ENCODE assay signal across 18 cellular contexts in genomic region chr15:83435202-83435601, GRCh38. TPM values are rescaled to one million over a fixed set of nuclear protein-coding genes. Genes with fewer than 3 reads are reported as not detected.
DNase-seq lines count a peak whose midpoint lies in the region; ATAC-seq, FAIRE-seq and TF ChIP-seq lines count a peak whose summit lies in the region.
"Had no signal": no experiment of that assay in that cellular context is flagged by ENCODE, and none has a peak within 500 bp of the region (broad histone marks: within the 10 kb centered on the region; RNA-seq: fewer than 3 reads in every experiment).

No MANE protein-coding gene starts in this region.

- DNase-seq in Daoy (ENCODE audit: low read depth) (peak; percentile 49), RCC 7860 (ENCODE audit: low spot score) (peak; percentile 43), fibroblast of mammary gland (ENCODE audit: low read depth) (peak; percentile 60), stromal cell of bone marrow (ENCODE audit: low read depth) (peak; percentile 28), NCI-H510A (lab: John Stamatoyannopoulos, UW) (no peak)
- DNase-seq: CD4-positive, CD25-positive, alpha-beta regulatory T cell; DMS53; HCEC 1CT; KBM-7; MG63; NCI-H1092; NCI-H2081 treated with DMSO at 0.1 percent for 48 hours; NCI-H524 treated with DMSO at 0.1 percent for 48 hours; Right ventricle myocardium superior had no signal

- no peak for ATAC-seq in HG02588 (IDR thresholded peaks at IDR 0.05; ENCODE audit: unreplicated experiment)
- no peak for ATAC-seq in activated CD4-positive, CD25-positive, alpha-beta regulatory T cell treated with anti-CD3 and anti-CD28 coated beads, Interleukin-2, amount 50 U/mL, for 24 hours
- ATAC-seq: Panc1, SK-N-SH treated with all-trans-retinoic acid at 6 μM for 48 hours had no signal

- TF ChIP-seq CTCF in fibroblast of mammary gland (conservative IDR thresholded peaks at IDR 0.05; ENCODE audit: control insufficient read depth, insufficient read depth, low read depth, low read length) = no peak

- H3K4me3 ChIP-seq in fibroblast of mammary gland (ENCODE audit: control insufficient read depth, low read depth, low read length) = no peak overlapping the region
- H3K4me3 ChIP-seq: MG63 had no signal

- no peak for FAIRE-seq in RCC 7860 (lab: Jason Lieb, UNC)

RNA-seq across cellular contexts. Expression of gene SH3GL3, which starts 11.9 kb away (rescaled TPM):
- 0.21 and 1.4 TPM in 2 replicates for total RNA-seq in Daoy (2014; rRNA removed; shearing (Covaris generic))
- total RNA-seq: CD4-positive, CD25-positive, alpha-beta regulatory T cell; Right ventricle myocardium superior had no signal
